In the genomic region with DNA sequence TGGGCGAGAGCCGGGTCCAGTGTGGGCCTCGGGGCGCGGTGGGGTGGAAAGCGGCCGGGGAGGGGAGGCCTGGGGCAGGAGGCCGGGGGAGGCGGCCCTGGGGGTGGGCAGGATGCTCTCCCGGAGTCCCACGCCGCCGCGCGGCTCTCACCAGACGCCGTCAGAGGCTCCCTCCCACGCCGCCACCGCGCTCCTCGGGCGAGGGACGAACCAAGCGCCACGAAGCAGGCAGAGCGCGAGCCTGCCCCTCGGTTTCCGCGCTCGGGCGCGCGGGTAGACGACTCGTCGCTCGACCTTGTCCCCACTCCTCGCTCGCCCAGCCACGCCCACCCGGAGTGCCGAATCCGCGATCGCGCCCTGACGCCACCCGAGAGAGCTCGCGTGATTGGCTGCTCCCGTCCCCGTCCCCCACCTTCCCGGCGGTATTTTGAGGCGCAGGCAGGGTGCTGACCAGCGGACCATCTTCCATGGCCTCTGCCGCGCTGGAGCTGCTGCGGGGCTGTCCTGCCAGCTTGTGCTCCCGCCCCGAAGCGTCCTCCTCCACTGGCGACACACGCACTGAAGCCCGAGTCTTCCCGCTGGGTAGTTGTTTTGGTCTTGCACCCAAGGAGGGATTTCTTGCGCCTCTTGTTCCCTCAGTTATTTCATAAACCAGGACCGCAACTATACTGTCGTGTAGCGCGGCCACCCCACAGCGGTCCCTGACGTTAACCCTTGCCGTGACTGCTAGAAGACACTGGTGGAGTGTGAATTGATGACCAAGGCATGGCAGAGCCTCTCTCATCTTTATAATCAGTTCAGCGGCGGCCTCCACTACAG, we compare ENCODE assay signal across 8 cellular contexts. TPM values are rescaled to one million over a fixed set of nuclear protein-coding genes. Genes with fewer than 3 reads are reported as not detected.
DNase-seq lines count a peak whose midpoint lies in the region; ATAC-seq and TF ChIP-seq lines count a peak whose summit lies in the region.

A gene with protein sequence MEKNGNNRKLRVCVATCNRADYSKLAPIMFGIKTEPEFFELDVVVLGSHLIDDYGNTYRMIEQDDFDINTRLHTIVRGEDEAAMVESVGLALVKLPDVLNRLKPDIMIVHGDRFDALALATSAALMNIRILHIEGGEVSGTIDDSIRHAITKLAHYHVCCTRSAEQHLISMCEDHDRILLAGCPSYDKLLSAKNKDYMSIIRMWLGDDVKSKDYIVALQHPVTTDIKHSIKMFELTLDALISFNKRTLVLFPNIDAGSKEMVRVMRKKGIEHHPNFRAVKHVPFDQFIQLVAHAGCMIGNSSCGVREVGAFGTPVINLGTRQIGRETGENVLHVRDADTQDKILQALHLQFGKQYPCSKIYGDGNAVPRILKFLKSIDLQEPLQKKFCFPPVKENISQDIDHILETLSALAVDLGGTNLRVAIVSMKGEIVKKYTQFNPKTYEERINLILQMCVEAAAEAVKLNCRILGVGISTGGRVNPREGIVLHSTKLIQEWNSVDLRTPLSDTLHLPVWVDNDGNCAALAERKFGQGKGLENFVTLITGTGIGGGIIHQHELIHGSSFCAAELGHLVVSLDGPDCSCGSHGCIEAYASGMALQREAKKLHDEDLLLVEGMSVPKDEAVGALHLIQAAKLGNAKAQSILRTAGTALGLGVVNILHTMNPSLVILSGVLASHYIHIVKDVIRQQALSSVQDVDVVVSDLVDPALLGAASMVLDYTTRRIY (minus strand): TSS at position 279 of the 819 bp plus-strand sequence. CDS start 9,093 bp downstream, outside the sequence.

- intact Hi-C loops in esophagus muscularis mucosa (cut with DNase I), result loop anchor here (10.0 kb wide), 1 partner anchor 64 kb away; a partner anchor contains a TSS

- peaks cover 0 to 7% (median 3%) of the 10 kb centered on the region in 4 donors for H3K4me1 ChIP-seq in Peyer's patch
- H3K4me1 ChIP-seq in esophagus muscularis mucosa, result peaks cover 12 to 34% (median 23%) of the 10 kb centered on the region in 4 donors
- H3K4me1 ChIP-seq in muscle layer of duodenum (ENCODE audit: control insufficient read depth in 1 of 2, insufficient read depth in 2 of 2, low read length in 2 of 2), result no peaks in the 10 kb centered on the region

- TF ChIP-seq POLR2A in Peyer's patch (IDR thresholded peaks at IDR 0.05) (peak; percentile 64 to 74), esophagus muscularis mucosa (IDR thresholded peaks at IDR 0.05; ENCODE audit: low read depth) (peak; percentile 82)

- WGBS in esophagus muscularis mucosa, result 1% methylated on average over 36 of the region's 78 CpGs

- H3K27ac ChIP-seq in Peyer's patch (peak within 1 kb of the TSS; percentile 95 to 100 (median 97)), esophagus muscularis mucosa (replicated peaks in 1 of 4) (peak within 1 kb of the TSS; percentile 97 to 100 (median 98)), muscle layer of duodenum (ENCODE audit: low read length) (peak within 1 kb of the TSS; percentile 77)

- H3K27me3 ChIP-seq in Peyer's patch, result no peaks in the 10 kb centered on the region
- H3K27me3 ChIP-seq in esophagus muscularis mucosa, result no peaks in the 10 kb centered on the region
- no peaks in the 10 kb centered on the region for H3K27me3 ChIP-seq in muscle layer of duodenum (ENCODE audit: low read depth, low read length)

- H3K36me3 ChIP-seq in Peyer's patch (no peaks in the 10 kb centered on the region), esophagus muscularis mucosa (peaks cover 0 to 3% (median 0%) of the 10 kb centered on the region in 4 donors), muscle layer of duodenum (ENCODE audit: control insufficient read depth in 1 of 2, insufficient read depth in 2 of 2, low read length in 2 of 2) (no peaks in the 10 kb centered on the region)

- DNase-seq in D341Med (ENCODE audit: low spot score) (peak; percentile 96), HuH-7 (ENCODE audit: low spot score) (peak; percentile 99), Peyer's patch (peak; percentile 97 to 99 (median 98)), activated T-helper 1 cell treated with Interleukin-2 at 50 U/mL for 16 hours (ENCODE audit: low read depth) (peak; percentile 96), esophagus muscularis mucosa (ENCODE audit: extremely low spot score) (peak; percentile 99)
- peak; percentile 96 for DNase-seq in stimulated activated CD8-positive, alpha-beta memory T cell treated with anti-CD3 and anti-CD28 coated beads, Interleukin-7, amount 100 ng/mL, for 24 hours (ENCODE audit: low read depth)

- peak; percentile 86 for ATAC-seq in GM21515 (IDR thresholded peaks at IDR 0.05; ENCODE audit: unreplicated experiment)

- peak; percentile 13 for TF ChIP-seq EP300 in esophagus muscularis mucosa (IDR thresholded peaks at IDR 0.05)

- TF ChIP-seq CTCF in Peyer's patch (IDR thresholded peaks at IDR 0.05), result no peak
- no peak for TF ChIP-seq CTCF in esophagus muscularis mucosa (IDR thresholded peaks at IDR 0.05)

- H3K9me3 ChIP-seq in Peyer's patch, result no peaks in the 10 kb centered on the region
- H3K9me3 ChIP-seq in esophagus muscularis mucosa, result no peaks in the 10 kb centered on the region
- no peaks in the 10 kb centered on the region for H3K9me3 ChIP-seq in muscle layer of duodenum (ENCODE audit: control insufficient read depth in 1 of 2, low read length in 2 of 2)

- H3K4me3 ChIP-seq in Peyer's patch, result peak within 1 kb of the TSS; percentile 87 to 100 (median 94)
- peak within 1 kb of the TSS; percentile 80 to 97 (median 89) for H3K4me3 ChIP-seq in esophagus muscularis mucosa
- H3K4me3 ChIP-seq in muscle layer of duodenum (ENCODE audit: low read depth in 1 of 2, low read length in 2 of 2), result peak within 1 kb of the TSS; percentile 75 to 77

RNA-seq across cellular contexts. Expression of the gene that starts here (rescaled TPM):
- total RNA-seq in Peyer's patch (10 to 100 TPM; 18.4 to 47.0 (median 23.5) TPM), esophagus muscularis mucosa (10 to 100 TPM; 25.3 to 35.6 (median 29.9) TPM)

Comparison
In these comparisons a context has a peak if more than half of its experiments do, and no peak if none do; other contexts are left out.
1. Peak in every context shown above with its lines: DNase-seq, ATAC-seq, H3K4me3 ChIP-seq and H3K27ac ChIP-seq.